ENCODE assay signal across 14 cellular contexts in the genomic region with DNA sequence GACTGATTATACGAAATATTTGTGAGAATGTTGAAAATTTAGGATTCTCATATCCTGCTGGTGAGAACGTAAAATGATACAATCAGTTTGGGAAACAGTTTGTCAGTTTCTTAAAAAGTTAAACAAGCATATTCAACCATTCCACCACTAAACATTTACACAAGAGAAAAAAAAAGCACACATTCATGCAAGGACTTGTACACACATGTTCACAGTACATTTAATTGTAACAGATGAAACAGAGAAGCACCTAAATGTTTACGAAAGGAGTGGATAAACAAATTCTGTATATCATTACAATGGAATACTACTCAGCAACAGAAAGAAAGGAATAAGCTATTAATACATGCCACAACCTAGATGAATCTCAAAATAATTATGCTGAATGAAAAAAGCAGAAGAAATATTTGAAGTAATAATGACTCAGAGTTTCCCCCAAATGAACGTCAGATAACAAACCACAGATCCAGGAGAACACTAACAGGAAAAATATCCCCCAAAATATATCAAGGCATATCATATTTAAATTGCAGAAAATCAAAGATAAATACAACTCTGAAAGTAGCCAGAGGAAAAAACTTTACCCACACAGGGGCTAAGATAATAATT. TPM values are rescaled to one million over a fixed set of nuclear protein-coding genes. Genes with fewer than 3 reads are reported as not detected.
DNase-seq lines count a peak whose midpoint lies in the region; TF ChIP-seq lines count a peak whose summit lies in the region.
"Had no signal": no experiment of that assay in that cellular context is flagged by ENCODE, and none has a peak within 500 bp of the region (broad histone marks: within the 10 kb centered on the region; RNA-seq: fewer than 3 reads in every experiment).

No MANE protein-coding gene starts in this region.

- H2AFZ ChIP-seq in PC-9: no peak overlapping the region

- no peaks in the 10 kb centered on the region for H3K9me3 Mint-ChIP-seq in progenitor cell of endocrine pancreas (ENCODE audit: low read depth)
- H3K9me3 Mint-ChIP-seq: CD8-positive, alpha-beta T cell; naive B cell had no signal

- TF ChIP-seq CTCF in PC-9 (conservative IDR thresholded peaks at IDR 0.05): no peak
- no peak for TF ChIP-seq CTCF in choroid plexus epithelial cell (conservative IDR thresholded peaks at IDR 0.05; ENCODE audit: low read depth, low read length)
- TF ChIP-seq CTCF in progenitor cell of endocrine pancreas (IDR thresholded peaks at IDR 0.05; ENCODE audit: unreplicated experiment): no peak
- TF ChIP-seq CTCF in colonic mucosa (IDR thresholded peaks at IDR 0.05): no peak
- no peak for TF ChIP-seq CTCF in right atrium auricular region (IDR thresholded peaks at IDR 0.05)

- H4K20me1 ChIP-seq in PC-9 (ENCODE audit: insufficient read depth): 0 out of 2 replicates have a peak, but pooled peaks cover 6% of the 10 kb centered on the region

- H3K4me3 Mint-ChIP-seq in progenitor cell of endocrine pancreas (ENCODE audit: low read depth): no peak overlapping the region
- H3K4me3 Mint-ChIP-seq: brain; CD8-positive, alpha-beta T cell; naive B cell had no signal

- DNase-seq in EL (peak; percentile 67), PC-9 (no peak), choroid plexus epithelial cell (ENCODE audit: low read depth) (peak; percentile 85), progenitor cell of endocrine pancreas (ENCODE audit: low spot score, unreplicated experiment) (no peak), colonic mucosa (no peak), A172 (ENCODE audit: low spot score) (no peak), right atrium auricular region (ENCODE audit: low spot score) (no peak)
- DNase-seq in activated effector memory CD4-positive, alpha-beta T cell treated with Interleukin-2 at 50 U/mL for 16 hours: no peak
- DNase-seq: activated CD8-positive, alpha-beta memory T cell treated with anti-CD3 and anti-CD28 coated beads, Interleukin-2, amount 50 U/mL, for 4 hours; CD8-positive, alpha-beta T cell; kidney; naive B cell; NCI-H2081 treated with DMSO at 0.1 percent for 48 hours had no signal

- intact Hi-C loops in PC-9 (cut with micrococcal nuclease; ENCODE audit: unreplicated experiment): no loop called here
- intact Hi-C loops in colonic mucosa (cut with DNase I): no loop called here

- H3F3A ChIP-seq in PC-9 (ENCODE audit: insufficient read depth, low read depth): no peaks in the 10 kb centered on the region

- H3K4me1 ChIP-seq in PC-9 (replicated peaks; ENCODE audit: insufficient read depth) (no peaks in the 10 kb centered on the region), colonic mucosa (no peaks in the 10 kb centered on the region), right atrium auricular region (no peaks in the 10 kb centered on the region)

- CTCF ChIA-PET in PC-9 (lab: Charles Lee): no interaction called here

- H3K9me3 ChIP-seq in PC-9 (ENCODE audit: insufficient read depth, low read depth) (no peaks in the 10 kb centered on the region), colonic mucosa (no peaks in the 10 kb centered on the region), right atrium auricular region (no peaks in the 10 kb centered on the region)

- H3K4me1 Mint-ChIP-seq in progenitor cell of endocrine pancreas (ENCODE audit: low read depth): peaks cover 5% of the 10 kb centered on the region

- no peaks in the 10 kb centered on the region for H3K27me3 ChIP-seq in PC-9 (ENCODE audit: insufficient read depth, low read depth)
- no peaks in the 10 kb centered on the region for H3K27me3 ChIP-seq in colonic mucosa
- H3K27me3 ChIP-seq in right atrium auricular region: no peaks in the 10 kb centered on the region

- H3K79me2 ChIP-seq in PC-9 (ENCODE audit: low read depth): peaks cover 95% of the 10 kb centered on the region

- peak overlapping the region; percentile 18; the same call in 1 of the 2 replicates for H3K27ac ChIP-seq in PC-9
- no peak overlapping the region for H3K27ac ChIP-seq in colonic mucosa
- H3K27ac ChIP-seq in right atrium auricular region: no peak overlapping the region

- no peaks in the 10 kb centered on the region for H3K27me3 Mint-ChIP-seq in progenitor cell of endocrine pancreas
- H3K27me3 Mint-ChIP-seq: brain, naive B cell had no signal

- peak overlapping the region; percentile 29 for H3K27ac Mint-ChIP-seq in progenitor cell of endocrine pancreas
- H3K27ac Mint-ChIP-seq: CD8-positive, alpha-beta T cell; naive B cell had no signal

- no peak overlapping the region for H3K4me2 ChIP-seq in PC-9

- BruUV-seq in PC-9 (replicated peaks; lab: Mats Ljungman, UMichigan): no TSS peak

- H3K36me3 ChIP-seq in PC-9 (ENCODE audit: low read depth): peaks cover 23% of the 10 kb centered on the region; the same call in 1 of the 2 replicates
- H3K36me3 ChIP-seq in colonic mucosa: no peaks in the 10 kb centered on the region
- H3K36me3 ChIP-seq in right atrium auricular region: no peaks in the 10 kb centered on the region

- POLR2A ChIA-PET in PC-9 (lab: Charles Lee; ENCODE audit: unreplicated experiment): interaction anchor here (0.6 kb wide), 1 partner anchor 19 kb away, joined by 3 read pairs; no protein-coding TSS in a partner anchor

- no peaks in the 10 kb centered on the region for H3K9me2 ChIP-seq in PC-9 (ENCODE audit: insufficient read depth)

- H3K4me3 ChIP-seq in PC-9 (no peak overlapping the region), choroid plexus epithelial cell (ENCODE audit: low read depth, low read length) (no peak overlapping the region), colonic mucosa (no peak overlapping the region), right atrium auricular region (no peak overlapping the region)

- H3K9ac ChIP-seq in colonic mucosa (ENCODE audit: low read depth in 2 of 2, low read length in 2 of 2): no peak overlapping the region

- no peaks in the 10 kb centered on the region for H3K36me3 Mint-ChIP-seq in progenitor cell of endocrine pancreas (ENCODE audit: insufficient read depth)

RNA-seq across cellular contexts. Expression of gene ANKRD28, which starts 14.3 kb away (rescaled TPM):
- total RNA-seq in PC-9 (2021): 59.7 and 82.6 TPM in 2 replicates
- 63.7 and 66.1 TPM in 2 replicates for total RNA-seq in progenitor cell of endocrine pancreas
- total RNA-seq in colonic mucosa: 10 to 100 TPM; 40.7 to 46.2 TPM
- total RNA-seq in A172 (2014; rRNA removed; shearing (Covaris generic)): 98.4 and 125 TPM in 2 replicates
- 10 to 100 TPM in 1 of 2 donors, 1 to 10 TPM in 1; 9.2 to 11.3 TPM for total RNA-seq in right atrium auricular region

Comparison
In these comparisons a context has a peak if more than half of its experiments do, and no peak if none do; other contexts are left out.
1. DNase-seq: peak in EL (single experiment) and choroid plexus epithelial cell (single experiment); none in PC-9 (0 of 2), progenitor cell of endocrine pancreas (single experiment), colonic mucosa (single experiment), A172 (single experiment), activated effector memory CD4-positive, alpha-beta T cell treated with Interleukin-2 at 50 U/mL for 16 hours (single experiment) and right atrium auricular region (single experiment).